In the genomic region with DNA sequence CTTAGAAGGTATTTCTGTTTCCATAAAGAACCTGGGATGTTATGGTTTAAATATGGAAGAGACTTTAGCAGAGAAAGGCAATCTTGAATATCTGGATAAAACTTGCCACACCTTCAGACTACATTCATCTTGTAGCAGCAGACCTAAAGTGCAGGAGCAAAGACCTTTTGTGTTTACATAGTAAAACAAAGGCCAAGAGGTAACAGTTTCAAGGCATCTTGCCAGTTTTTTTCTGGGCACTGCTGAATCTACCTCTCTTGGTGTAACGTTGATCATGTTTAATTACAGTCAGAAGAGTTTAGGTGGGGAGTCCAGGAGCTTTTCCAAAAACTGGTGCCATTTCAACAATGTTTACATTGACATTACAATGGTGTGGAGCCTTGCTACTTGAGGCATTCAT, we compare ENCODE assay signal across 1 cellular context.
TF ChIP-seq lines count a peak whose summit lies in the region.

No MANE protein-coding gene starts in this region.

TF ChIP-seq in SK-N-SH, 30 proteins besides CTCF, POLR2A, EP300 and RAD21 (continued from another document):
- TF ChIP-seq MXI1 (IDR thresholded peaks at IDR 0.05; ENCODE audit: low read depth, low read length): no peak
- TF ChIP-seq, protein P1, sequence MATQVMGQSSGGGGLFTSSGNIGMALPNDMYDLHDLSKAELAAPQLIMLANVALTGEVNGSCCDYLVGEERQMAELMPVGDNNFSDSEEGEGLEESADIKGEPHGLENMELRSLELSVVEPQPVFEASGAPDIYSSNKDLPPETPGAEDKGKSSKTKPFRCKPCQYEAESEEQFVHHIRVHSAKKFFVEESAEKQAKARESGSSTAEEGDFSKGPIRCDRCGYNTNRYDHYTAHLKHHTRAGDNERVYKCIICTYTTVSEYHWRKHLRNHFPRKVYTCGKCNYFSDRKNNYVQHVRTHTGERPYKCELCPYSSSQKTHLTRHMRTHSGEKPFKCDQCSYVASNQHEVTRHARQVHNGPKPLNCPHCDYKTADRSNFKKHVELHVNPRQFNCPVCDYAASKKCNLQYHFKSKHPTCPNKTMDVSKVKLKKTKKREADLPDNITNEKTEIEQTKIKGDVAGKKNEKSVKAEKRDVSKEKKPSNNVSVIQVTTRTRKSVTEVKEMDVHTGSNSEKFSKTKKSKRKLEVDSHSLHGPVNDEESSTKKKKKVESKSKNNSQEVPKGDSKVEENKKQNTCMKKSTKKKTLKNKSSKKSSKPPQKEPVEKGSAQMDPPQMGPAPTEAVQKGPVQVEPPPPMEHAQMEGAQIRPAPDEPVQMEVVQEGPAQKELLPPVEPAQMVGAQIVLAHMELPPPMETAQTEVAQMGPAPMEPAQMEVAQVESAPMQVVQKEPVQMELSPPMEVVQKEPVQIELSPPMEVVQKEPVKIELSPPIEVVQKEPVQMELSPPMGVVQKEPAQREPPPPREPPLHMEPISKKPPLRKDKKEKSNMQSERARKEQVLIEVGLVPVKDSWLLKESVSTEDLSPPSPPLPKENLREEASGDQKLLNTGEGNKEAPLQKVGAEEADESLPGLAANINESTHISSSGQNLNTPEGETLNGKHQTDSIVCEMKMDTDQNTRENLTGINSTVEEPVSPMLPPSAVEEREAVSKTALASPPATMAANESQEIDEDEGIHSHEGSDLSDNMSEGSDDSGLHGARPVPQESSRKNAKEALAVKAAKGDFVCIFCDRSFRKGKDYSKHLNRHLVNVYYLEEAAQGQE (IDR thresholded peaks at IDR 0.05; ENCODE audit: low read depth, low read length): no peak
- no peak for TF ChIP-seq MEF2A (IDR thresholded peaks at IDR 0.05; ENCODE audit: borderline replicate concordance, low read depth)
- no peak for TF ChIP-seq SIN3A (IDR thresholded peaks at IDR 0.05; ENCODE audit: borderline replicate concordance, low read depth, low read length)
- TF ChIP-seq TEAD4 (IDR thresholded peaks at IDR 0.05; ENCODE audit: borderline replicate concordance, insufficient read depth): no peak
- TF ChIP-seq NFIC (IDR thresholded peaks at IDR 0.05; ENCODE audit: borderline replicate concordance): no peak
- TF ChIP-seq, protein P2, sequence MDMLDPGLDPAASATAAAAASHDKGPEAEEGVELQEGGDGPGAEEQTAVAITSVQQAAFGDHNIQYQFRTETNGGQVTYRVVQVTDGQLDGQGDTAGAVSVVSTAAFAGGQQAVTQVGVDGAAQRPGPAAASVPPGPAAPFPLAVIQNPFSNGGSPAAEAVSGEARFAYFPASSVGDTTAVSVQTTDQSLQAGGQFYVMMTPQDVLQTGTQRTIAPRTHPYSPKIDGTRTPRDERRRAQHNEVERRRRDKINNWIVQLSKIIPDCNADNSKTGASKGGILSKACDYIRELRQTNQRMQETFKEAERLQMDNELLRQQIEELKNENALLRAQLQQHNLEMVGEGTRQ (IDR thresholded peaks at IDR 0.05; ENCODE audit: borderline replicate concordance, low read depth, low read length): no peak
- TF ChIP-seq NRF1 (IDR thresholded peaks at IDR 0.05; ENCODE audit: low read depth, low read length): no peak
- TF ChIP-seq YY1 (IDR thresholded peaks at IDR 0.05; ENCODE audit: low read depth): no peak
- TF ChIP-seq POLR2AphosphoS5 (IDR thresholded peaks at IDR 0.05; ENCODE audit: low read depth, low read length): no peak
- no peak for TF ChIP-seq FOXM1 (IDR thresholded peaks at IDR 0.05; ENCODE audit: low read depth)
- TF ChIP-seq, protein P3, sequence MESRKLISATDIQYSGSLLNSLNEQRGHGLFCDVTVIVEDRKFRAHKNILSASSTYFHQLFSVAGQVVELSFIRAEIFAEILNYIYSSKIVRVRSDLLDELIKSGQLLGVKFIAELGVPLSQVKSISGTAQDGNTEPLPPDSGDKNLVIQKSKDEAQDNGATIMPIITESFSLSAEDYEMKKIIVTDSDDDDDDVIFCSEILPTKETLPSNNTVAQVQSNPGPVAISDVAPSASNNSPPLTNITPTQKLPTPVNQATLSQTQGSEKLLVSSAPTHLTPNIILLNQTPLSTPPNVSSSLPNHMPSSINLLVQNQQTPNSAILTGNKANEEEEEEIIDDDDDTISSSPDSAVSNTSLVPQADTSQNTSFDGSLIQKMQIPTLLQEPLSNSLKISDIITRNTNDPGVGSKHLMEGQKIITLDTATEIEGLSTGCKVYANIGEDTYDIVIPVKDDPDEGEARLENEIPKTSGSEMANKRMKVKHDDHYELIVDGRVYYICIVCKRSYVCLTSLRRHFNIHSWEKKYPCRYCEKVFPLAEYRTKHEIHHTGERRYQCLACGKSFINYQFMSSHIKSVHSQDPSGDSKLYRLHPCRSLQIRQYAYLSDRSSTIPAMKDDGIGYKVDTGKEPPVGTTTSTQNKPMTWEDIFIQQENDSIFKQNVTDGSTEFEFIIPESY (IDR thresholded peaks at IDR 0.05; ENCODE audit: borderline replicate concordance, low read depth): no peak
